Comparison of ENCODE assay signal across 12 cellular contexts in the genomic region with DNA sequence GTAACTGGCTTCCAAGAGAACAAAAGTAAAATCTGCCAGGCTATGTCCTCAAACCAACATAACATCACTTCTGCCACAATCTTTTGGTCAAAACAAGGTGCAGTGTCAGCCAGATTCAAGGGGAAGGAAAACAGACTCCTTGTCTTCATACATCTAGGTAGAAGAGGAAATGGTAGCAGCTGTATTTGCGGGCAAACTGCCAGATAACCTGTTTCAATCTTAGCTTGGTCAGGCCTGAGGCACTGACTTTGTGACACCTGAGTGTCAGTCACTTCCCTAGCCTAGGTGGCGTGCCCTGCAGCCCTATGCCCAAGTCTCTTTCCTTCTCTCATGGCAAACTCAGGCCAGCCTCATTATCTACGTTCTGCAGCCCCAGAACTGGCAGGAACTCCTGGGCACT.
DNase-seq lines count a peak whose midpoint lies in the region; ATAC-seq and FAIRE-seq lines count a peak whose summit lies in the region.
"Had no signal": no experiment of that assay in that cellular context is flagged by ENCODE, and none has a peak within 500 bp of the region (broad histone marks: within the 10 kb centered on the region; RNA-seq: fewer than 3 reads in every experiment).

No MANE protein-coding gene starts in this region.

- 20 to 58% (median 32%) methylated on average over 3 of the region's 3 CpGs for WGBS in small intestine, 3 donors

- POLR2A ChIA-PET in activated CD4-positive, alpha-beta T cell treated with anti-CD3 and anti-CD28 coated beads for 36 hours (lab: Charles Lee) = no interaction called here

- no peak overlapping the region for H3K4me3 Mint-ChIP-seq in activated CD4-positive, alpha-beta T cell treated with anti-CD3 and anti-CD28 coated beads for 36 hours
- no peak overlapping the region for H3K4me3 Mint-ChIP-seq in activated CD4-positive, alpha-beta T cell treated with anti-CD3 and anti-CD28 coated beads, Interleukin-2, amount 10 ng/mL, durations not matched to agents 24 days and 14 days

- peak; percentile 12 for DNase-seq in activated CD4-positive, alpha-beta T cell treated with anti-CD3 and anti-CD28 coated beads for 36 hours
- DNase-seq in activated CD4-positive, alpha-beta T cell treated with anti-CD3 and anti-CD28 coated beads, Interleukin-2, amount 10 ng/mL, durations not matched to agents 24 days and 14 days = no peak
- DNase-seq in Jurkat, Clone E6-1 (ENCODE audit: low read depth, low spot score) = peak; percentile 92
- peak; percentile 47 for DNase-seq in small intestine
- DNase-seq in hippocampal formation (lab: John Stamatoyannopoulos, UW) = no peak
- DNase-seq in stimulated activated naive CD8-positive, alpha-beta T cell treated with anti-CD3 and anti-CD28 coated beads, Interleukin-15, Interleukin-2, amounts not matched to agents 100 U/mL and 50 U/mL, for 24 hours = no peak
- DNase-seq: cortex of kidney, GOT3, NCI-H1417 treated with DMSO at 0.1 percent for 48 hours had no signal

- H3K27me3 Mint-ChIP-seq in activated CD4-positive, alpha-beta T cell treated with anti-CD3 and anti-CD28 coated beads for 36 hours = no peaks in the 10 kb centered on the region
- no peaks in the 10 kb centered on the region for H3K27me3 Mint-ChIP-seq in activated CD4-positive, alpha-beta T cell treated with anti-CD3 and anti-CD28 coated beads, Interleukin-2, amount 10 ng/mL, durations not matched to agents 24 days and 14 days

- no peaks in the 10 kb centered on the region for H3K9me3 Mint-ChIP-seq in activated CD4-positive, alpha-beta T cell treated with anti-CD3 and anti-CD28 coated beads for 36 hours (ENCODE audit: low read depth)
- no peaks in the 10 kb centered on the region for H3K9me3 Mint-ChIP-seq in activated CD4-positive, alpha-beta T cell treated with anti-CD3 and anti-CD28 coated beads, Interleukin-2, amount 10 ng/mL, durations not matched to agents 24 days and 14 days

- H3K27ac Mint-ChIP-seq in activated CD4-positive, alpha-beta T cell treated with anti-CD3 and anti-CD28 coated beads for 36 hours = no peak overlapping the region
- H3K27ac Mint-ChIP-seq in activated CD4-positive, alpha-beta T cell treated with anti-CD3 and anti-CD28 coated beads, Interleukin-2, amount 10 ng/mL, durations not matched to agents 24 days and 14 days = no peak overlapping the region

- FAIRE-seq in small intestine (lab: Jason Lieb, UNC) = no peak
- FAIRE-seq: pancreas had no signal

- intact Hi-C loops in activated CD4-positive, alpha-beta T cell treated with anti-CD3 and anti-CD28 coated beads for 36 hours (cut with DNase I, micrococcal nuclease) = no loop called here
- intact Hi-C loops in activated CD4-positive, alpha-beta T cell treated with anti-CD3 and anti-CD28 coated beads, Interleukin-2, amount 10 ng/mL, durations not matched to agents 24 days and 14 days (cut with micrococcal nuclease) = no loop called here

- no peak overlapping the region for H3K4me3 ChIP-seq in Jurkat, Clone E6-1 (ENCODE audit: low read length)
- no peak overlapping the region for H3K4me3 ChIP-seq in small intestine (ENCODE audit: low read depth in 1 of 2, low read length in 2 of 2)
- H3K4me3 ChIP-seq: pancreas had no signal

- H3K4me1 ChIP-seq in small intestine (ENCODE audit: control insufficient read depth in 2 of 2, insufficient read depth in 1 of 2, low read depth in 1 of 2, low read length in 1 of 2) = no peaks in the 10 kb centered on the region

- H3K27ac ChIP-seq in small intestine (ENCODE audit: low read depth in 1 of 2, low read length in 1 of 2) = no peak overlapping the region
- H3K27ac ChIP-seq: pancreas had no signal

- no peaks in the 10 kb centered on the region for H3K9me3 ChIP-seq in small intestine (ENCODE audit: control insufficient read depth, low read depth)
- H3K9me3 ChIP-seq: pancreas had no signal

- no peak for ATAC-seq in activated CD4-positive, alpha-beta T cell treated with anti-CD3 and anti-CD28 coated beads for 36 hours
- ATAC-seq in GM21717 (IDR thresholded peaks at IDR 0.05; ENCODE audit: unreplicated experiment) = peak; percentile 86
- no peak for ATAC-seq in HG02571 (IDR thresholded peaks at IDR 0.05; ENCODE audit: unreplicated experiment)
- no peak for ATAC-seq in stimulated activated naive CD8-positive, alpha-beta T cell treated with anti-CD3 and anti-CD28 coated beads, Interleukin-15, Interleukin-2, amounts not matched to agents 100 U/mL and 50 U/mL, for 24 hours

- H3K36me3 ChIP-seq in small intestine (ENCODE audit: control insufficient read depth in 2 of 2, insufficient read depth in 2 of 2, low read length in 2 of 2) = no peaks in the 10 kb centered on the region
- H3K36me3 ChIP-seq: pancreas had no signal

- no peaks in the 10 kb centered on the region for H3K27me3 ChIP-seq in small intestine (ENCODE audit: control insufficient read depth in 2 of 2, insufficient read depth in 2 of 2, low read length in 2 of 2)
- H3K27me3 ChIP-seq: pancreas had no signal

- CTCF ChIA-PET in activated CD4-positive, alpha-beta T cell treated with anti-CD3 and anti-CD28 coated beads for 36 hours (lab: Charles Lee) = interaction anchor here (1.2 kb wide), 1 partner anchor 209 kb away, joined by 3 read pairs; no protein-coding TSS in a partner anchor

- H3K36me3 Mint-ChIP-seq in activated CD4-positive, alpha-beta T cell treated with anti-CD3 and anti-CD28 coated beads for 36 hours (ENCODE audit: low read depth) = no peaks in the 10 kb centered on the region
- H3K36me3 Mint-ChIP-seq in activated CD4-positive, alpha-beta T cell treated with anti-CD3 and anti-CD28 coated beads, Interleukin-2, amount 10 ng/mL, durations not matched to agents 24 days and 14 days (ENCODE audit: low read depth) = no peaks in the 10 kb centered on the region

- peaks cover 4% of the 10 kb centered on the region for H3K4me1 Mint-ChIP-seq in activated CD4-positive, alpha-beta T cell treated with anti-CD3 and anti-CD28 coated beads for 36 hours
- no peaks in the 10 kb centered on the region for H3K4me1 Mint-ChIP-seq in activated CD4-positive, alpha-beta T cell treated with anti-CD3 and anti-CD28 coated beads, Interleukin-2, amount 10 ng/mL, durations not matched to agents 24 days and 14 days

Comparison
In these comparisons a context has a peak if more than half of its experiments do, and no peak if none do; other contexts are left out.
1. DNase-seq: peak in activated CD4-positive, alpha-beta T cell treated with anti-CD3 and anti-CD28 coated beads for 36 hours (single experiment), Jurkat, Clone E6-1 (single experiment) and small intestine (single experiment); none in activated CD4-positive, alpha-beta T cell treated with anti-CD3 and anti-CD28 coated beads, Interleukin-2, amount 10 ng/mL, durations not matched to agents 24 days and 14 days (single experiment), hippocampal formation (0 of 2) and stimulated activated naive CD8-positive, alpha-beta T cell treated with anti-CD3 and anti-CD28 coated beads, Interleukin-15, Interleukin-2, amounts not matched to agents 100 U/mL and 50 U/mL, for 24 hours (single experiment).